In genomic region chr2:72236445-72237067, GRCh38 we compare ENCODE assay signal across 11 cellular contexts.
DNase-seq lines count a peak whose midpoint lies in the region; ATAC-seq lines count a peak whose summit lies in the region.
"Had no signal": no experiment of that assay in that cellular context is flagged by ENCODE, and none has a peak within 500 bp of the region (broad histone marks: within the 10 kb centered on the region; RNA-seq: fewer than 3 reads in every experiment).

No MANE protein-coding gene starts in this region.

- no peak for ATAC-seq in GM18520 (IDR thresholded peaks at IDR 0.05; ENCODE audit: unreplicated experiment)
- ATAC-seq: left lobe of liver had no signal

- DNase-seq in A172 (ENCODE audit: low spot score), result peak; percentile 72
- DNase-seq in HS-5 (ENCODE audit: low read depth), result peak; percentile 74
- peak; percentile 85 for DNase-seq in astrocyte of the hippocampus (ENCODE audit: low read depth, low spot score)
- DNase-seq in hepatic stellate cell (ENCODE audit: low spot score), result peak; percentile 18
- DNase-seq in stimulated activated CD4-positive, alpha-beta T cell treated with anti-CD3 and anti-CD28 coated beads, Interleukin-15, amount 100 ng/mL, for 24 hours, result no peak
- DNase-seq in effector CD4-positive, alpha-beta T cell, result no peak
- DNase-seq in retina, result no peak
- DNase-seq: 8988T, NCI-H146 had no signal

Comparison
In these comparisons a context has a peak if more than half of its experiments do, and no peak if none do; other contexts are left out.
1. DNase-seq: peak in A172 (single experiment), HS-5 (single experiment), astrocyte of the hippocampus (single experiment) and hepatic stellate cell (single experiment); none in stimulated activated CD4-positive, alpha-beta T cell treated with anti-CD3 and anti-CD28 coated beads, Interleukin-15, amount 100 ng/mL, for 24 hours (single experiment), effector CD4-positive, alpha-beta T cell (single experiment) and retina (single experiment).